ENCODE assay signal across 10 cellular contexts in genomic region chr1:174769961-174770549, GRCh38.
DNase-seq lines count a peak whose midpoint lies in the region; ATAC-seq and TF ChIP-seq lines count a peak whose summit lies in the region.
"Had no signal": no experiment of that assay in that cellular context is flagged by ENCODE, and none has a peak within 500 bp of the region (broad histone marks: within the 10 kb centered on the region; RNA-seq: fewer than 3 reads in every experiment).

No MANE protein-coding gene starts in this region.

- H3F3A ChIP-seq in OCI-LY1 (ENCODE audit: insufficient read depth, low read length), result no peaks in the 10 kb centered on the region

- no peak for ATAC-seq in GM21515 (IDR thresholded peaks at IDR 0.05; ENCODE audit: unreplicated experiment)

- no peak overlapping the region for H4K5ac ChIP-seq in mesendoderm (ENCODE audit: low read length)

- H3K79me1 ChIP-seq in mesendoderm (ENCODE audit: low read length), result no peaks in the 10 kb centered on the region

- H2AFZ ChIP-seq in OCI-LY1 (ENCODE audit: low read length), result no peak overlapping the region

- no peak overlapping the region for H3K9ac ChIP-seq in OCI-LY1 (ENCODE audit: low read length)
- no peak overlapping the region for H3K9ac ChIP-seq in mesendoderm (ENCODE audit: low read length)

- peaks cover 13% of the 10 kb centered on the region for H3K4me1 Mint-ChIP-seq in activated T-helper 1 cell treated with anti-CD3 and anti-CD28 coated beads, Interleukin-12 subunit alpha, Interleukin-12 subunit beta, Interleukin-2, Interleukin-4 antibody, amounts not matched to agents 30 ng/mL and 10 ng/mL and 1 ng/mL, durations not matched to agents 14 hours and 24 hours and 36 hours (ENCODE audit: low read depth)

- H3K27ac Mint-ChIP-seq in activated T-helper 1 cell treated with anti-CD3 and anti-CD28 coated beads, Interleukin-12 subunit alpha, Interleukin-12 subunit beta, Interleukin-2, Interleukin-4 antibody, amounts not matched to agents 30 ng/mL and 10 ng/mL and 1 ng/mL, durations not matched to agents 14 hours and 24 hours and 36 hours, result no peak overlapping the region
- H3K27ac Mint-ChIP-seq: T-cell had no signal

- H3K9me3 ChIP-seq in OCI-LY1 (ENCODE audit: low read length), result no peaks in the 10 kb centered on the region; the same call in 1 of the 2 replicates

- H3K9me3 Mint-ChIP-seq in activated T-helper 1 cell treated with anti-CD3 and anti-CD28 coated beads, Interleukin-12 subunit alpha, Interleukin-12 subunit beta, Interleukin-2, Interleukin-4 antibody, amounts not matched to agents 30 ng/mL and 10 ng/mL and 1 ng/mL, durations not matched to agents 14 hours and 24 hours and 36 hours, result no peaks in the 10 kb centered on the region
- H3K9me3 Mint-ChIP-seq: T-cell had no signal

- H3K27me3 Mint-ChIP-seq in activated T-helper 1 cell treated with anti-CD3 and anti-CD28 coated beads, Interleukin-12 subunit alpha, Interleukin-12 subunit beta, Interleukin-2, Interleukin-4 antibody, amounts not matched to agents 30 ng/mL and 10 ng/mL and 1 ng/mL, durations not matched to agents 14 hours and 24 hours and 36 hours (ENCODE audit: insufficient read depth), result no peaks in the 10 kb centered on the region
- H3K27me3 Mint-ChIP-seq: T-cell had no signal

- H3K56ac ChIP-seq in mesendoderm (ENCODE audit: low read length), result no peak overlapping the region

- H3K27ac ChIP-seq in OCI-LY1 (ENCODE audit: low read depth, low read length, poor library complexity, severe bottlenecking), result no peak overlapping the region
- H3K27ac ChIP-seq in mesendoderm (ENCODE audit: low read depth, low read length), result no peak overlapping the region
- H3K27ac ChIP-seq: skin epidermis had no signal

- no peak overlapping the region for H3K4me2 ChIP-seq in OCI-LY1 (ENCODE audit: low read length)
- no peak overlapping the region for H3K4me2 ChIP-seq in mesendoderm (ENCODE audit: low read length)

- no peaks in the 10 kb centered on the region for H3K79me2 ChIP-seq in OCI-LY1 (ENCODE audit: insufficient read depth, low read length)
- no peaks in the 10 kb centered on the region for H3K79me2 ChIP-seq in mesendoderm (ENCODE audit: control insufficient read depth, insufficient read depth, low read length)

- H2AK5ac ChIP-seq in mesendoderm (ENCODE audit: low read length), result no peak overlapping the region

- H3K4me3 Mint-ChIP-seq in activated T-helper 1 cell treated with anti-CD3 and anti-CD28 coated beads, Interleukin-12 subunit alpha, Interleukin-12 subunit beta, Interleukin-2, Interleukin-4 antibody, amounts not matched to agents 30 ng/mL and 10 ng/mL and 1 ng/mL, durations not matched to agents 14 hours and 24 hours and 36 hours, result no peak overlapping the region
- H3K4me3 Mint-ChIP-seq: T-cell had no signal

- intact Hi-C loops in activated T-helper 1 cell treated with anti-CD3 and anti-CD28 coated beads, Interleukin-12 subunit alpha, Interleukin-12 subunit beta, Interleukin-2, Interleukin-4 antibody, amounts not matched to agents 30 ng/mL and 10 ng/mL and 1 ng/mL, durations not matched to agents 14 hours and 24 hours and 36 hours (cut with micrococcal nuclease), result loop anchor here (1.0 to 2.0 kb wide), 4 partner anchors 31 to 228 kb away; no protein-coding TSS in a partner anchor

- H2BK120ac ChIP-seq in mesendoderm (ENCODE audit: low read depth, low read length), result no peak overlapping the region

- H3K4me1 ChIP-seq in OCI-LY1 (ENCODE audit: insufficient read depth, low read length, severe bottlenecking) (peaks cover 17% of the 10 kb centered on the region), mesendoderm (ENCODE audit: control insufficient read depth, low read depth, low read length) (peaks cover 2% of the 10 kb centered on the region)

- DNase-seq in DMS 273 treated with DMSO at 0.1 percent for 48 hours (lab: John Stamatoyannopoulos, UW) (peak; percentile 48), HT-29 (ENCODE audit: low spot score) (peak; percentile 68), dedifferentiated amniotic fluid mesenchymal stem cell (ENCODE audit: extremely low spot score) (peak; percentile 69), mesendoderm (peak; percentile 70)
- no peak for DNase-seq in activated T-helper 1 cell treated with anti-CD3 and anti-CD28 coated beads, Interleukin-12 subunit alpha, Interleukin-12 subunit beta, Interleukin-2, Interleukin-4 antibody, amounts not matched to agents 30 ng/mL and 10 ng/mL and 1 ng/mL, durations not matched to agents 14 hours and 24 hours and 36 hours (ENCODE audit: low spot score)
- DNase-seq in activated CD8-positive, alpha-beta memory T cell treated with anti-CD3 and anti-CD28 coated beads, Interleukin-2, amount 50 U/mL, for 4 hours, result no peak

- H4K20me1 ChIP-seq in OCI-LY1 (ENCODE audit: insufficient read depth, low read length), result no peaks in the 10 kb centered on the region

- no peaks in the 10 kb centered on the region for H3K27me3 ChIP-seq in OCI-LY1 (ENCODE audit: insufficient read depth, low read length)
- H3K27me3 ChIP-seq in mesendoderm (ENCODE audit: insufficient read depth, low read length, poor library complexity), result no peaks in the 10 kb centered on the region

- H2BK15ac ChIP-seq in mesendoderm (replicated peaks; ENCODE audit: low read depth), result no peak overlapping the region

- H3K4me3 ChIP-seq in OCI-LY1 (ENCODE audit: low read depth, low read length, poor library complexity, severe bottlenecking) (no peak overlapping the region), mesendoderm (ENCODE audit: low read length) (no peak overlapping the region)
- H3K4me3 ChIP-seq: skin epidermis had no signal

- H3K36me3 ChIP-seq in OCI-LY1 (ENCODE audit: insufficient read depth, low read length), result no peaks in the 10 kb centered on the region
- H3K36me3 ChIP-seq in mesendoderm (ENCODE audit: control insufficient read depth, insufficient read depth, low read length), result no peaks in the 10 kb centered on the region

- H4K8ac ChIP-seq in mesendoderm (ENCODE audit: low read depth, low read length), result no peak overlapping the region

- H3K18ac ChIP-seq in mesendoderm (ENCODE audit: low read length), result no peak overlapping the region

- TF ChIP-seq CTCF in OCI-LY1 (IDR thresholded peaks at IDR 0.05; ENCODE audit: low read length), result peak; percentile 79

- no peaks in the 10 kb centered on the region for H3K9me2 ChIP-seq in OCI-LY1 (ENCODE audit: low read depth, low read length)

- H2BK5ac ChIP-seq in mesendoderm (ENCODE audit: low read length), result no peak overlapping the region

- no peak overlapping the region for H3K23ac ChIP-seq in mesendoderm (ENCODE audit: low read length)

- no peak overlapping the region for H3K4ac ChIP-seq in mesendoderm (ENCODE audit: low read depth, low read length)

- H3K36me3 Mint-ChIP-seq in activated T-helper 1 cell treated with anti-CD3 and anti-CD28 coated beads, Interleukin-12 subunit alpha, Interleukin-12 subunit beta, Interleukin-2, Interleukin-4 antibody, amounts not matched to agents 30 ng/mL and 10 ng/mL and 1 ng/mL, durations not matched to agents 14 hours and 24 hours and 36 hours (ENCODE audit: low read depth), result no peaks in the 10 kb centered on the region
- H3K36me3 Mint-ChIP-seq: T-cell had no signal

Comparison
In these comparisons a context has a peak if more than half of its experiments do, and no peak if none do; other contexts are left out.
1. DNase-seq: peak in DMS 273 treated with DMSO at 0.1 percent for 48 hours (single experiment), HT-29 (single experiment), dedifferentiated amniotic fluid mesenchymal stem cell (single experiment) and mesendoderm (single experiment); none in activated T-helper 1 cell treated with anti-CD3 and anti-CD28 coated beads, Interleukin-12 subunit alpha, Interleukin-12 subunit beta, Interleukin-2, Interleukin-4 antibody, amounts not matched to agents 30 ng/mL and 10 ng/mL and 1 ng/mL, durations not matched to agents 14 hours and 24 hours and 36 hours (single experiment) and activated CD8-positive, alpha-beta memory T cell treated with anti-CD3 and anti-CD28 coated beads, Interleukin-2, amount 50 U/mL, for 4 hours (single experiment).